In genomic region chr15:73476704-73477216, GRCh38 we compare ENCODE assay signal across 1 cellular context.
TF ChIP-seq lines count a peak whose summit lies in the region.

No MANE protein-coding gene starts in this region.

TF ChIP-seq in K562, 482 proteins besides CTCF, POLR2A, EP300 and RAD21 (continued from another document):
- TF ChIP-seq ZMIZ1 (IDR thresholded peaks at IDR 0.05; ENCODE audit: low read depth in 2 of 2, low read length in 2 of 2) (no peak), BACH1 (tag; IDR thresholded peaks at IDR 0.05) (no peak), ZNF12 (CRISPR knock-in tag; IDR thresholded peaks at IDR 0.05) (no peak), MBD2 (IDR thresholded peaks at IDR 0.05; ENCODE audit: borderline replicate concordance, low read depth) (no peak), ARID1B (IDR thresholded peaks at IDR 0.05) (no peak), RNF2 (IDR thresholded peaks at IDR 0.05) (no peak), BDP1 (IDR thresholded peaks at IDR 0.05; ENCODE audit: insufficient read depth, insufficient read length) (no peak), TRIM24 (IDR thresholded peaks at IDR 0.05) (0 out of 4 replicates have a peak, but pooled peaks of 1 of the 2 experiments have one; percentile 7), NFE2L1 (tag; IDR thresholded peaks at IDR 0.05; ENCODE audit: borderline replicate concordance, low read depth) (peak; percentile 29; the same call in 1 of the 2 replicates), NFYB (IDR thresholded peaks at IDR 0.05; ENCODE audit: extremely low read depth, insufficient read length) (no peak), ZBTB2 (IDR thresholded peaks at IDR 0.05) (no peak), CGGBP1 (CRISPR knock-in tag; IDR thresholded peaks at IDR 0.05) (no peak), PHTF2 (CRISPR knock-in tag; IDR thresholded peaks at IDR 0.05) (no peak), TBP (optimal IDR thresholded peaks at IDR 0.05; ENCODE audit: low read depth, low read length) (no peak), WHSC1 (IDR thresholded peaks at IDR 0.05; ENCODE audit: low read length) (no peak), ZNF79 (CRISPR knock-in tag; IDR thresholded peaks at IDR 0.05; ENCODE audit: low read depth) (no peak), RBM15 (IDR thresholded peaks at IDR 0.05; ENCODE audit: insufficient read depth, low read length) (no peak), ZNF316 (IDR thresholded peaks at IDR 0.05) (peak; percentile 62; the same call in 1 of the 2 replicates), ZNF324 (CRISPR knock-in tag; IDR thresholded peaks at IDR 0.05) (no peak), BRF1 (IDR thresholded peaks at IDR 0.05; ENCODE audit: borderline replicate concordance, extremely low read depth, insufficient read length) (no peak), SNRNP70 (optimal IDR thresholded peaks at IDR 0.05; ENCODE audit: low read depth, low read length) (no peak), HDAC3 (IDR thresholded peaks at IDR 0.05; ENCODE audit: borderline replicate concordance, partially characterized antibody) (no peak), HOMEZ (CRISPR knock-in tag; IDR thresholded peaks at IDR 0.05) (no peak), MAFF (IDR thresholded peaks at IDR 0.05; ENCODE audit: low read length) (peak; percentile 19; the same call in 1 of the 2 replicates), ZNF592 (IDR thresholded peaks at IDR 0.05) (no peak), ZNF232 (CRISPR knock-in tag; IDR thresholded peaks at IDR 0.05) (no peak), PHF20 (IDR thresholded peaks at IDR 0.05; ENCODE audit: partially characterized antibody) (no peak), RUNX1 (IDR thresholded peaks at IDR 0.05; ENCODE audit: low read depth) (no peak), CHAMP1 (IDR thresholded peaks at IDR 0.05) (0 out of 2 replicates have a peak, but pooled peaks have one; percentile 58), ZNF184 (CRISPR knock-in tag; IDR thresholded peaks at IDR 0.05) (peak; percentile 85; the same call in 1 of the 2 replicates), BCOR (IDR thresholded peaks at IDR 0.05) (no peak), U2AF2 (optimal IDR thresholded peaks at IDR 0.05; ENCODE audit: low read depth, low read length) (no peak), MAFG (tag; conservative IDR thresholded peaks at IDR 0.05) (peak; percentile 53), TRIM28 (IDR thresholded peaks at IDR 0.05) (peak; percentile 57; the same call in 1 of the 2 replicates), SP2 (IDR thresholded peaks at IDR 0.05; ENCODE audit: extremely low read depth, low read depth, low read length, poor library complexity, severe bottlenecking) (no peak), SMARCE1 (IDR thresholded peaks at IDR 0.05) (no peak), CREB3L1 (IDR thresholded peaks at IDR 0.05; ENCODE audit: borderline replicate concordance, low read depth) (no peak)
